In genomic region chr2:86747708-86748627, GRCh38 we compare ENCODE assay signal across 8 cellular contexts. TPM values are rescaled to one million over a fixed set of nuclear protein-coding genes. Genes with fewer than 3 reads are reported as not detected.
A peak's percentile ranks its signal among the peaks of the same experiment; 100 is the strongest.
DNase-seq lines count a peak whose midpoint lies in the region; ATAC-seq lines count a peak whose summit lies in the region.

No MANE protein-coding gene starts in this region.

- H3K4me3 ChIP-seq in iPS-18a (ENCODE audit: low read length): no peak overlapping the region

- H3K27ac ChIP-seq in iPS-18a (ENCODE audit: low read length): peak overlapping the region; percentile 43

- H3K4me1 Mint-ChIP-seq in activated T-helper 17 cell treated with anti-CD3 and anti-CD28 coated beads, Interleukin-2, amount 50 U/mL, for 72 hours: peaks cover 15% of the 10 kb centered on the region
- peaks cover 32% of the 10 kb centered on the region for H3K4me1 Mint-ChIP-seq in activated CD8-positive, alpha-beta memory T cell treated with anti-CD3 and anti-CD28 coated beads, Interleukin-2, amount 10 ng/mL, durations not matched to agents 7 days and 5 days

- no peaks in the 10 kb centered on the region for H3K9me3 ChIP-seq in iPS-18a (ENCODE audit: control insufficient read depth, low read depth, low read length)

- DNase-seq in NCI-H146 (lab: John Stamatoyannopoulos, UW) (peak; percentile 3), NCI-H146 treated with DMSO at 0.1 percent for 48 hours (lab: John Stamatoyannopoulos, UW; ENCODE audit: unreplicated experiment) (no peak)
- DNase-seq in activated CD8-positive, alpha-beta memory T cell treated with anti-CD3 and anti-CD28 coated beads, Interleukin-2, amount 10 ng/mL, durations not matched to agents 7 days and 5 days: no peak

- H3K9ac ChIP-seq in iPS-18a (ENCODE audit: low read length): peak overlapping the region; percentile 12

- H3K9me3 Mint-ChIP-seq in activated T-helper 17 cell treated with anti-CD3 and anti-CD28 coated beads, Interleukin-2, amount 50 U/mL, for 72 hours: no peaks in the 10 kb centered on the region
- peaks cover 10% of the 10 kb centered on the region for H3K9me3 Mint-ChIP-seq in activated CD8-positive, alpha-beta memory T cell treated with anti-CD3 and anti-CD28 coated beads, Interleukin-2, amount 10 ng/mL, durations not matched to agents 7 days and 5 days (ENCODE audit: low read depth)

- ATAC-seq in HG03159 (IDR thresholded peaks at IDR 0.05; ENCODE audit: unreplicated experiment): peak; percentile 61
- peak; percentile 63 for ATAC-seq in activated T-helper 17 cell treated with anti-CD3 and anti-CD28 coated beads, Interleukin-2, amount 50 U/mL, for 72 hours (replicated peaks)
- ATAC-seq in GM19455 (IDR thresholded peaks at IDR 0.05; ENCODE audit: unreplicated experiment): no peak
- ATAC-seq in HG03095 (IDR thresholded peaks at IDR 0.05; ENCODE audit: unreplicated experiment): no peak
- ATAC-seq in activated CD8-positive, alpha-beta memory T cell treated with anti-CD3 and anti-CD28 coated beads, Interleukin-2, amount 10 ng/mL, durations not matched to agents 7 days and 5 days: no peak

- peaks cover 10% of the 10 kb centered on the region for H3K36me3 ChIP-seq in iPS-18a (ENCODE audit: control insufficient read depth, low read depth, low read length)

- H3K27me3 Mint-ChIP-seq in activated T-helper 17 cell treated with anti-CD3 and anti-CD28 coated beads, Interleukin-2, amount 50 U/mL, for 72 hours: no peaks in the 10 kb centered on the region
- no peaks in the 10 kb centered on the region for H3K27me3 Mint-ChIP-seq in activated CD8-positive, alpha-beta memory T cell treated with anti-CD3 and anti-CD28 coated beads, Interleukin-2, amount 10 ng/mL, durations not matched to agents 7 days and 5 days

- no peak overlapping the region for H3K4me3 Mint-ChIP-seq in activated T-helper 17 cell treated with anti-CD3 and anti-CD28 coated beads, Interleukin-2, amount 50 U/mL, for 72 hours
- no peak overlapping the region for H3K4me3 Mint-ChIP-seq in activated CD8-positive, alpha-beta memory T cell treated with anti-CD3 and anti-CD28 coated beads, Interleukin-2, amount 10 ng/mL, durations not matched to agents 7 days and 5 days

- CTCF ChIA-PET in activated CD8-positive, alpha-beta memory T cell treated with anti-CD3 and anti-CD28 coated beads, Interleukin-2, amount 10 ng/mL, durations not matched to agents 7 days and 5 days (lab: Charles Lee): interaction anchor here (1.4 to 1.5 kb wide), 2 partner anchors 17 to 19 kb away, joined by 3 to 5 read pairs; no protein-coding TSS in a partner anchor

- peaks cover 89% of the 10 kb centered on the region for H3K36me3 Mint-ChIP-seq in activated T-helper 17 cell treated with anti-CD3 and anti-CD28 coated beads, Interleukin-2, amount 50 U/mL, for 72 hours (ENCODE audit: low read depth)
- peaks cover 72% of the 10 kb centered on the region for H3K36me3 Mint-ChIP-seq in activated CD8-positive, alpha-beta memory T cell treated with anti-CD3 and anti-CD28 coated beads, Interleukin-2, amount 10 ng/mL, durations not matched to agents 7 days and 5 days

- H3K27ac Mint-ChIP-seq in activated T-helper 17 cell treated with anti-CD3 and anti-CD28 coated beads, Interleukin-2, amount 50 U/mL, for 72 hours: no peak overlapping the region
- H3K27ac Mint-ChIP-seq in activated CD8-positive, alpha-beta memory T cell treated with anti-CD3 and anti-CD28 coated beads, Interleukin-2, amount 10 ng/mL, durations not matched to agents 7 days and 5 days: no peak overlapping the region

- H3K4me1 ChIP-seq in iPS-18a (ENCODE audit: control insufficient read depth, low read depth, low read length): peaks cover 9% of the 10 kb centered on the region

- H3K27me3 ChIP-seq in iPS-18a (ENCODE audit: control insufficient read depth, insufficient read depth, low read length): no peaks in the 10 kb centered on the region

RNA-seq across cellular contexts. Expression of gene RMND5A, which starts 27.9 kb away (rescaled TPM):
- total RNA-seq in activated T-helper 17 cell treated with anti-CD3 and anti-CD28 coated beads, Interleukin-2, amount 50 U/mL, for 72 hours: 10 to 100 TPM; 17.4 to 27.6 TPM
- total RNA-seq in activated CD8-positive, alpha-beta memory T cell treated with anti-CD3 and anti-CD28 coated beads, Interleukin-2, amount 10 ng/mL, durations not matched to agents 7 days and 5 days: 10 to 100 TPM; 37.0 to 43.2 TPM

RNA-seq across cellular contexts. Expression of gene CD8A, which starts 42.7 kb away (rescaled TPM):
- 1 to 10 TPM in 1 of 2 donors, under 1 TPM in 1; 0.80 to 2.7 TPM for total RNA-seq in activated T-helper 17 cell treated with anti-CD3 and anti-CD28 coated beads, Interleukin-2, amount 50 U/mL, for 72 hours
- 100 to 1,000 TPM; 686 to 756 TPM for total RNA-seq in activated CD8-positive, alpha-beta memory T cell treated with anti-CD3 and anti-CD28 coated beads, Interleukin-2, amount 10 ng/mL, durations not matched to agents 7 days and 5 days

Comparison
In these comparisons a context has a peak if more than half of its experiments do, and no peak if none do; other contexts are left out.
1. ATAC-seq: peak in HG03159 (single experiment) and activated T-helper 17 cell treated with anti-CD3 and anti-CD28 coated beads, Interleukin-2, amount 50 U/mL, for 72 hours (single experiment); none in GM19455 (single experiment), HG03095 (single experiment) and activated CD8-positive, alpha-beta memory T cell treated with anti-CD3 and anti-CD28 coated beads, Interleukin-2, amount 10 ng/mL, durations not matched to agents 7 days and 5 days (single experiment).
2. RNA of gene CD8A, which starts 42.7 kb away (total RNA-seq): 686 to 756 TPM in activated CD8-positive, alpha-beta memory T cell treated with anti-CD3 and anti-CD28 coated beads, Interleukin-2, amount 10 ng/mL, durations not matched to agents 7 days and 5 days; 0.80 to 2.7 TPM in activated T-helper 17 cell treated with anti-CD3 and anti-CD28 coated beads, Interleukin-2, amount 50 U/mL, for 72 hours; every median in the first group is over 100 times any median in the second.